1 cellular context compared by ENCODE assay signal in genomic region chr3:37282996-37283395, GRCh38.
TF ChIP-seq lines count a peak whose summit lies in the region.

No MANE protein-coding gene starts in this region.

TF ChIP-seq in IMR-90, 13 proteins besides CTCF, POLR2A, EP300 and RAD21 (continued from another document):
- no peak for TF ChIP-seq MAZ (IDR thresholded peaks at IDR 0.05; ENCODE audit: borderline replicate concordance, low read depth, low read length)
- no peak for TF ChIP-seq MXI1 (IDR thresholded peaks at IDR 0.05; ENCODE audit: borderline replicate concordance, low read depth, low read length)
- no peak for TF ChIP-seq CEBPB (IDR thresholded peaks at IDR 0.05; ENCODE audit: low read depth, low read length)
- no peak for TF ChIP-seq RCOR1 (IDR thresholded peaks at IDR 0.05; ENCODE audit: insufficient replicate concordance, low read length)
- no peak for TF ChIP-seq NFE2L2 (IDR thresholded peaks at IDR 0.05; ENCODE audit: low read depth, low read length)
- TF ChIP-seq SMC3 (IDR thresholded peaks at IDR 0.05; ENCODE audit: low read depth, low read length): no peak
- no peak for TF ChIP-seq ELK1 (IDR thresholded peaks at IDR 0.05; ENCODE audit: borderline replicate concordance, low read depth, low read length)
